ENCODE assay signal across 8 cellular contexts in the genomic region with DNA sequence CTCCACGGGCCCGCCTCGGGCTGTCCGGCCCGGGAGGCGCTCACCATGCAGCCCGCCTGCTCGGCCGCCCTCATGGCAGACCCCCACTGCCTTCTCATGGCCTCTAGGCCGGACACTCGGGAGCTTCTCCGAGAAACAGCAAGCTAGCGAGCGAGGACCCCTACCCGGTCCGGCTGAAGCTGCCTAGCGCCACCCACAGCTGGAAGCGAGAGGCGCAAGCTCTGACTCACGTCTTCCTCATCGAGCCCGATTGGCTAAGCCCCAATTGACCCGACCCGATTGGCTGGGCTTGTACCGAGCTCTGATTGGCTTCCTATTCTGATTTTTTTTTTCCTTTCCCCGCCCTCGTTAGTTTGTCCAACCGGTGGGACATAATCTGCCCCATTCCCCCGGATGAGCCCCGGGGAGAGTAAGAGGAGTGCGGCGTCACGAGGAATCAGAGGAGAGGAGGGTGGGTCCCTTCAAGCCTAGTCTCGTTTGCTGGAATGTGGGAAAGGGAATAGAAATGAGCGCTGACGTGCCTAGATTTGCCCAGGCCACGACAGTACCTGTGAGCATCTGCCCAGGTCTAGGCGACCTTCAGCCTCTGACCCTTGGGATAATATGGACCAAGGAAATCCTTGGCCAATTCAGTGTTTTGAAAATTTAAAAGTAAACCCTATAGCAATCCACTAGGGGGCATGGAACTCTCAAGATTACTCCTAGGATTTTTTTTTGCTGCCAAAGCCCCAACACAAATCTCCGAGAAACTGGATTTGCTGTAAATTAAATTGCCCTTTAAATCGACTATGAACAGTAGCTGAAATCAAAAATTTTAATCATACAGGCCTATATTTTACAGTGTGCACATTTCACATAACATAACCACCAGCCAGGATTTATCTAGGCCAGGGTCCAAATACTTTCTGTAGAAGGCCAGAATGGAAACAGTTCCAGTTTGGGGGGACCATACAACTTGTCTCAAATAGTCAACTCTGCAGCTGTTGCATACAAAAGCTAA.
DNase-seq lines count a peak whose midpoint lies in the region; ATAC-seq and TF ChIP-seq lines count a peak whose summit lies in the region.

A gene with protein sequence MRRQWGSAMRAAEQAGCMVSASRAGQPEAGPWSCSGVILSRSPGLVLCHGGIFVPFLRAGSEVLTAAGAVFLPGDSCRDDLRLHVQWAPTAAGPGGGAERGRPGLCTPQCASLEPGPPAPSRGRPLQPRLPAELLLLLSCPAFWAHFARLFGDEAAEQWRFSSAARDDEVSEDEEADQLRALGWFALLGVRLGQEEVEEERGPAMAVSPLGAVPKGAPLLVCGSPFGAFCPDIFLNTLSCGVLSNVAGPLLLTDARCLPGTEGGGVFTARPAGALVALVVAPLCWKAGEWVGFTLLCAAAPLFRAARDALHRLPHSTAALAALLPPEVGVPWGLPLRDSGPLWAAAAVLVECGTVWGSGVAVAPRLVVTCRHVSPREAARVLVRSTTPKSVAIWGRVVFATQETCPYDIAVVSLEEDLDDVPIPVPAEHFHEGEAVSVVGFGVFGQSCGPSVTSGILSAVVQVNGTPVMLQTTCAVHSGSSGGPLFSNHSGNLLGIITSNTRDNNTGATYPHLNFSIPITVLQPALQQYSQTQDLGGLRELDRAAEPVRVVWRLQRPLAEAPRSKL (minus strand): TSS at position 212 of the 1,000 bp plus-strand sequence. CDS start 114 bp downstream, at position 98.

- peak; percentile 83 for TF ChIP-seq CTCF in 22Rv1 (IDR thresholded peaks at IDR 0.05)

- ATAC-seq in GM18511 (IDR thresholded peaks at IDR 0.05; ENCODE audit: unreplicated experiment) = peak; percentile 93
- peak; percentile 95 for ATAC-seq in HG03039 (IDR thresholded peaks at IDR 0.05; ENCODE audit: unreplicated experiment)

- H3K27ac ChIP-seq in 22Rv1 = peak within 1 kb of the TSS; percentile 94

- DNase-seq in NCI-H2081 (lab: John Stamatoyannopoulos, UW) (peak; percentile 95 to 98), T1000 (lab: John Stamatoyannopoulos, UW) (peak; percentile 98), astrocyte of the hippocampus (ENCODE audit: low read depth, low spot score) (peak; percentile 99), hippocampal formation (lab: John Stamatoyannopoulos, UW) (peak; percentile 91 to 98), retina (peak; percentile 98)

Comparison
In these comparisons a context has a peak if more than half of its experiments do, and no peak if none do; other contexts are left out.
1. Peak in every context shown above with its lines: DNase-seq, ATAC-seq and H3K27ac ChIP-seq.